8 cellular contexts compared by ENCODE assay signal in genomic region chr18:59961086-59961485, GRCh38.
DNase-seq lines count a peak whose midpoint lies in the region; ATAC-seq and TF ChIP-seq lines count a peak whose summit lies in the region.

No MANE protein-coding gene starts in this region.

- TF ChIP-seq POLR2A in breast epithelium (IDR thresholded peaks at IDR 0.05): no peak

- intact Hi-C loops in breast epithelium (cut with DNase I; ENCODE audit: low total_unique reads): no loop called here

- H3K9me3 ChIP-seq in breast epithelium: no peaks in the 10 kb centered on the region

- H3K27me3 ChIP-seq in breast epithelium: no peaks in the 10 kb centered on the region

- no peak overlapping the region for H3K4me3 ChIP-seq in epithelial cell of esophagus (ENCODE audit: low read length)
- H3K4me3 ChIP-seq in breast epithelium: no peak overlapping the region

- ATAC-seq in GM18511 (IDR thresholded peaks at IDR 0.05; ENCODE audit: unreplicated experiment) (peak; percentile 82), GM21717 (IDR thresholded peaks at IDR 0.05; ENCODE audit: unreplicated experiment) (peak; percentile 91), HG03469 (IDR thresholded peaks at IDR 0.05; ENCODE audit: unreplicated experiment) (peak; percentile 83)

- H3K4me1 ChIP-seq in breast epithelium: no peaks in the 10 kb centered on the region

- no peaks in the 10 kb centered on the region for H3K36me3 ChIP-seq in breast epithelium

- no peak overlapping the region for H3K27ac ChIP-seq in breast epithelium

- TF ChIP-seq CTCF in epithelial cell of esophagus (IDR thresholded peaks at IDR 0.05; ENCODE audit: insufficient read depth, low read depth, low read length, missing control alignments): no peak
- no peak for TF ChIP-seq CTCF in breast epithelium (IDR thresholded peaks at IDR 0.05)

- DNase-seq in epithelial cell of esophagus (ENCODE audit: low read depth): peak; percentile 76
- DNase-seq in DMS114 treated with DMSO at 0.1 percent for 48 hours (lab: John Stamatoyannopoulos, UW; ENCODE audit: unreplicated experiment): no peak
- no peak for DNase-seq in epidermal melanocyte (ENCODE audit: insufficient read length, low spot score)
- DNase-seq in breast epithelium (ENCODE audit: low spot score in 2 of 2): no peak
- DNase-seq in HPDE6-E6E7 (ENCODE audit: extremely low spot score): no peak
